18 cellular contexts compared by ENCODE assay signal in the genomic region with DNA sequence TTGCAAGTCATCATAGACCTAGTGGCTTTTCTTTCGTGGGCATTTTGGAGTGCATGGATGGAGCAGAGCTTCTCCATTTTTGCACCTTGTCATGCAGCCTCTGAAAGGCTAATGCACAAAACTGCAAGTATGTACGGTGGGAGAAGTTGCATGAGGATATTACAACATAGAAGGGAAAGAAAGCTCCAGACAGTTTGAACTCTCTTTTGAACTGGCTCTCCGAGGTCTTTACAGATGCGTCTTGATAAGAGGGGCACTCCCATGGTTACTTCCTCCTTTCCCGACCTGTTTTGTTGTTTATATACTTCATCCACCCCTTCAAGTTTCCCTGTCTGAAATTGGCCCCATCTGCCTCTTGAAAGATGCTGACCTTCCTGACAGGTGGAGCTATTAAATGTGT.
"Had no signal": no experiment of that assay in that cellular context is flagged by ENCODE, and none has a peak within 500 bp of the region (broad histone marks: within the 10 kb centered on the region; RNA-seq: fewer than 3 reads in every experiment).

No MANE protein-coding gene starts in this region.

- H3K27me3 ChIP-seq: heart left ventricle, pancreas, right atrium auricular region, spleen, vagina had no signal

- ATAC-seq: activated CD4-positive, CD25-positive, alpha-beta regulatory T cell treated with anti-CD3 and anti-CD28 coated beads, Interleukin-2, amount 50 U/mL, for 24 hours; activated CD8-positive, alpha-beta T cell treated with anti-CD3 and anti-CD28 coated beads for 36 hours; activated naive CD8-positive, alpha-beta T cell treated with anti-CD3 and anti-CD28 coated beads, Interleukin-2, amount 50 U/mL, for 24 hours; heart left ventricle; left cardiac atrium; pancreas; psoas muscle had no signal

- DNase-seq: activated CD4-positive, alpha-beta T cell treated with anti-CD3 and anti-CD28 coated beads, Interleukin-2, amount 10 ng/mL, durations not matched to agents 24 days and 14 days; activated CD8-positive, alpha-beta T cell treated with anti-CD3 and anti-CD28 coated beads for 36 hours; activated gamma-delta T cell; activated naive CD4-positive, alpha-beta T cell treated with anti-CD3 and anti-CD28 coated beads, Interleukin-2, amount 50 U/mL, for 16 hours; activated naive CD8-positive, alpha-beta T cell treated with anti-CD3 and anti-CD28 coated beads, Interleukin-2, amount 50 U/mL, for 24 hours; effector CD4-positive, alpha-beta T cell; heart left ventricle; left cardiac atrium; pancreas; psoas muscle; spleen; stimulated activated CD4-positive, alpha-beta T cell treated with anti-CD3 and anti-CD28 coated beads, Interleukin-4, amount 100 ng/mL, for 1 hour; stimulated activated naive CD4-positive, alpha-beta T cell had no signal

- H3K4me1 ChIP-seq: pancreas, psoas muscle, right atrium auricular region, spleen, vagina had no signal

- H3K9me3 ChIP-seq: heart left ventricle, pancreas, psoas muscle, right atrium auricular region, spleen, thoracic aorta, vagina had no signal

- H3K4me3 ChIP-seq: heart left ventricle, pancreas, psoas muscle, right atrium auricular region, spleen, thoracic aorta, vagina had no signal

- H3K36me3 ChIP-seq: heart left ventricle, pancreas, right atrium auricular region, spleen, thoracic aorta, vagina had no signal

- H3K27ac ChIP-seq: heart left ventricle, pancreas, psoas muscle, right atrium auricular region, spleen, thoracic aorta, vagina, VCaP had no signal
